In genomic region chr18:34871435-34871834, GRCh38 we compare ENCODE assay signal across 17 cellular contexts.
DNase-seq lines count a peak whose midpoint lies in the region; ATAC-seq and TF ChIP-seq lines count a peak whose summit lies in the region.
"Had no signal": no experiment of that assay in that cellular context is flagged by ENCODE, and none has a peak within 500 bp of the region (broad histone marks: within the 10 kb centered on the region; RNA-seq: fewer than 3 reads in every experiment).

No MANE protein-coding gene starts in this region.

- H3K27ac ChIP-seq in GM23248 = no peak overlapping the region
- H3K27ac ChIP-seq in psoas muscle = peak overlapping the region; percentile 25
- H3K27ac ChIP-seq in mesendoderm (ENCODE audit: low read depth, low read length) = no peak overlapping the region
- H3K27ac ChIP-seq: body of pancreas, C4-2B, esophagus muscularis mucosa, heart left ventricle, RWPE1 had no signal

- peak in 1 of 4 donors; percentile 34 for ATAC-seq in psoas muscle
- ATAC-seq: body of pancreas, heart left ventricle, T-cell had no signal

- no peaks in the 10 kb centered on the region for H3F3A ChIP-seq in GM23248 (ENCODE audit: insufficient read depth)

- no peak overlapping the region for H2BK120ac ChIP-seq in mesendoderm (ENCODE audit: low read depth, low read length)

- H2AK5ac ChIP-seq in mesendoderm (ENCODE audit: low read length) = no peak overlapping the region

- H3K79me2 ChIP-seq in GM23248 (ENCODE audit: insufficient read depth) (no peaks in the 10 kb centered on the region), mesendoderm (ENCODE audit: control insufficient read depth, insufficient read depth, low read length) (no peaks in the 10 kb centered on the region)

- 89 to 95% methylated on average over 2 of the region's 2 CpGs for WGBS in GM23248 (ENCODE audit: low coverage in 1 of 2, low lambda C conversion rate in 2 of 2, missing lambda C conversion rate in 2 of 2), 2 experiments
- 57 to 65% (median 59%) methylated on average over 2 of the region's 2 CpGs for WGBS in psoas muscle, 3 donors
- WGBS in mesendoderm (ENCODE audit: extremely low coverage, insufficient coverage, low lambda C conversion rate) = no CpG with 5 or more reads among the region's 2 CpGs

- DNase-seq in GM23248 (peak; percentile 7), M059J (ENCODE audit: low read depth) (peak; percentile 23), choroid plexus epithelial cell (ENCODE audit: low read depth) (peak; percentile 12), psoas muscle (no peak), epidermal melanocyte (ENCODE audit: insufficient read length, low spot score) (no peak), NCI-H2196 treated with DMSO at 0.1 percent for 48 hours (lab: John Stamatoyannopoulos, UW; ENCODE audit: unreplicated experiment) (no peak), mesendoderm (no peak)
- DNase-seq: activated B cell treated with CpG ODN at 0.5 μM for 24 hours; activated naive CD4-positive, alpha-beta T cell; body of pancreas; DMS 273 treated with DMSO at 0.1 percent for 48 hours; heart left ventricle; stimulated activated CD4-positive, alpha-beta T cell treated with anti-CD3 and anti-CD28 coated beads, Interleukin-4, amount 100 ng/mL, for 4 hours; T-cell had no signal

- H4K20me1 ChIP-seq in GM23248 (ENCODE audit: insufficient read depth) = no peaks in the 10 kb centered on the region

- H3K4ac ChIP-seq in mesendoderm (ENCODE audit: low read depth, low read length) = no peak overlapping the region

- no peak overlapping the region for H3K4me2 ChIP-seq in GM23248 (ENCODE audit: unreplicated experiment)
- no peak overlapping the region for H3K4me2 ChIP-seq in mesendoderm (ENCODE audit: low read length)

- no peak overlapping the region for H2BK15ac ChIP-seq in mesendoderm (replicated peaks; ENCODE audit: low read depth)

- H3K36me3 ChIP-seq in GM23248 (ENCODE audit: low read depth) (no peaks in the 10 kb centered on the region), psoas muscle (ENCODE audit: insufficient read depth in 1 of 2, low read depth in 1 of 2) (peaks cover 0 to 7% of the 10 kb centered on the region in 2 donors), mesendoderm (ENCODE audit: control insufficient read depth, insufficient read depth, low read length) (no peaks in the 10 kb centered on the region)

- H4K8ac ChIP-seq in mesendoderm (ENCODE audit: low read depth, low read length) = no peak overlapping the region

- H3K23ac ChIP-seq in mesendoderm (ENCODE audit: low read length) = no peak overlapping the region

- H3K79me1 ChIP-seq in mesendoderm (ENCODE audit: low read length) = no peaks in the 10 kb centered on the region

- H3K9ac ChIP-seq in GM23248 = no peak overlapping the region
- no peak overlapping the region for H3K9ac ChIP-seq in mesendoderm (ENCODE audit: low read length)

- H3K4me3 ChIP-seq in GM23248 (no peak overlapping the region), choroid plexus epithelial cell (ENCODE audit: low read depth, low read length) (no peak overlapping the region), psoas muscle (no peak overlapping the region), mesendoderm (ENCODE audit: low read length) (no peak overlapping the region)
- H3K4me3 ChIP-seq: body of pancreas, esophagus muscularis mucosa, heart left ventricle had no signal

- no peaks in the 10 kb centered on the region for H3K4me1 ChIP-seq in GM23248 (ENCODE audit: insufficient read depth)
- H3K4me1 ChIP-seq in psoas muscle = no peaks in the 10 kb centered on the region
- no peaks in the 10 kb centered on the region for H3K4me1 ChIP-seq in mesendoderm (ENCODE audit: control insufficient read depth, low read depth, low read length)
- H3K4me1 ChIP-seq: body of pancreas, esophagus muscularis mucosa had no signal

- no peak overlapping the region for H2AFZ ChIP-seq in GM23248

- no peak overlapping the region for H3K56ac ChIP-seq in mesendoderm (ENCODE audit: low read length)

- in situ Hi-C loops in GM23248 (cut with MboI) = no loop called here

- intact Hi-C loops in psoas muscle (cut with DNase I) = loop anchor here in 1 of 2 donors (10.0 kb wide), 1 partner anchor 363 kb away; no protein-coding TSS in a partner anchor

- no peak overlapping the region for H2BK5ac ChIP-seq in mesendoderm (ENCODE audit: low read length)

- no peaks in the 10 kb centered on the region for H3K27me3 ChIP-seq in GM23248 (replicated peaks; ENCODE audit: insufficient read depth)
- H3K27me3 ChIP-seq in psoas muscle (ENCODE audit: insufficient read depth in 3 of 3, low read length in 2 of 3) = no peaks in the 10 kb centered on the region
- no peaks in the 10 kb centered on the region for H3K27me3 ChIP-seq in mesendoderm (ENCODE audit: insufficient read depth, low read length, poor library complexity)
- H3K27me3 ChIP-seq: body of pancreas, esophagus muscularis mucosa, heart left ventricle had no signal

- no peak overlapping the region for H3K18ac ChIP-seq in mesendoderm (ENCODE audit: low read length)

- no peaks in the 10 kb centered on the region for H3K9me3 ChIP-seq in GM23248 (ENCODE audit: low read depth)
- H3K9me3 ChIP-seq in psoas muscle = no peaks in the 10 kb centered on the region
- H3K9me3 ChIP-seq: body of pancreas, esophagus muscularis mucosa, heart left ventricle had no signal

- TF ChIP-seq CTCF in choroid plexus epithelial cell (conservative IDR thresholded peaks at IDR 0.05; ENCODE audit: low read depth, low read length) = no peak
- TF ChIP-seq CTCF in psoas muscle (IDR thresholded peaks at IDR 0.05) = no peak

- H4K5ac ChIP-seq in mesendoderm (ENCODE audit: low read length) = no peak overlapping the region

- H3K9me2 ChIP-seq in GM23248 (ENCODE audit: insufficient read depth) = no peaks in the 10 kb centered on the region

Comparison
In these comparisons a context has a peak if more than half of its experiments do, and no peak if none do; other contexts are left out.
1. DNase-seq: peak in GM23248 (single experiment), M059J (single experiment) and choroid plexus epithelial cell (single experiment); none in psoas muscle (0 of 2), epidermal melanocyte (single experiment), NCI-H2196 treated with DMSO at 0.1 percent for 48 hours (single experiment) and mesendoderm (single experiment).